ENCODE assay signal across 13 cellular contexts in the genomic region with DNA sequence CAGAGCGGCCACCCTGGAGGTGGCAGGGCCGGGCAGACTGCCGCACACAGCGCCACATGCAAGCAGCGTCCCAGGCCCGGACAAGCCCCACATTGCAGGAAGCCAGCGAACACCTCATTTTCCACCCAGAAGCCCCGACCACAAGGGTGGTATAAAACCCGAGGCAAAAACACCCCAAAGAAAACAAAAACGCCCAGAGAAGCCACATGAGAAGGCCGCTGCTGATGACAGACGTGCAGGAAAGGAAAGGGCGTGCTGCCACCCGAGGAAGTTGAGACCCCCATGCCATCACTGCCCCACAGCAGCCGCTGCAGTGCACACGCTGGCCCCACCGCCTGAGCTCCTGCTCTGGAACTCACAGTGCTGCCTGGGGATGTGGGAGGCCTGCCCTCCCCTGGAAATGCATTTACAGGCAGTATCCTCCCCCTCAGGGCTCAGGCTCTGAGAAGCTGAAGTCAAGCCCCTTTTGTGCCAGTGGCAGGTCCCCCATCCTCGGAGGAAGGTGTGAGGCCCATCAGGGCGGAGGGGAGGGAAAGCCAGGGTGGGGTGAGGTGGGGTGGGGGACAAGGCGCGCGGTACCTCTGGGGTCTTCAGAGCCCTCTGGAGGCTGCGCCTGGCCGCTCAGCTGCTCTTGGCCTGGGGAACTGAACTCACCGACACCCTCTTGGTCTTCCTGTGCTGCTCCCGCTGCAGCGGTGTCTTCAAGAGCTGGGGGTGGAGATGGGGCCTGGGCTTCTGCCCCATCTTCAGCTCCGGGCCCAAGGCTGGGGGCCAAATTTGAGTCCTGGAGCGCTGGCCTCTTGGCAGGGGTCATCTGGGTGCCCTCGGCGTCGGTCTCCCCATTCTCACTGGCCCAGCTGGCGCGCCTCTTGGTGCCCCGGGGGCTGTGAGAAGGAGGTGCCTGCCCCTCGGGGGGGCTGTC.
DNase-seq lines count a peak whose midpoint lies in the region; ATAC-seq and TF ChIP-seq lines count a peak whose summit lies in the region.
"Had no signal": no experiment of that assay in that cellular context is flagged by ENCODE, and none has a peak within 500 bp of the region (broad histone marks: within the 10 kb centered on the region; RNA-seq: fewer than 3 reads in every experiment).

No MANE protein-coding gene starts in this region.

- H3K9me3 Mint-ChIP-seq in activated naive CD4-positive, alpha-beta T cell treated with anti-CD3 and anti-CD28 coated beads, Interleukin-2, amount 10 ng/mL, durations not matched to agents 7 days and 5 days, result no peaks in the 10 kb centered on the region

- no peak for ATAC-seq in HG03442 (IDR thresholded peaks at IDR 0.05; ENCODE audit: unreplicated experiment)
- ATAC-seq: left lung had no signal

- H3K36me3 Mint-ChIP-seq in activated naive CD4-positive, alpha-beta T cell treated with anti-CD3 and anti-CD28 coated beads, Interleukin-2, amount 10 ng/mL, durations not matched to agents 7 days and 5 days, result peaks cover 65% of the 10 kb centered on the region

- H3K4me1 ChIP-seq in BLaER1, result peaks cover 48% of the 10 kb centered on the region
- H3K4me1 ChIP-seq in osteoblast (ENCODE audit: insufficient read depth, low read length), result no peaks in the 10 kb centered on the region
- no peaks in the 10 kb centered on the region for H3K4me1 ChIP-seq in PC-9 (replicated peaks; ENCODE audit: insufficient read depth)
- H3K4me1 ChIP-seq: transverse colon had no signal

- peaks cover 49% of the 10 kb centered on the region for H3K4me1 Mint-ChIP-seq in activated naive CD4-positive, alpha-beta T cell treated with anti-CD3 and anti-CD28 coated beads, Interleukin-2, amount 10 ng/mL, durations not matched to agents 7 days and 5 days

- 0 out of 2 replicates have a peak overlapping the region, but pooled peaks have one; percentile 13 for H3K27ac ChIP-seq in BLaER1
- H3K27ac ChIP-seq in osteoblast (ENCODE audit: low read depth, low read length), result no peak overlapping the region
- H3K27ac ChIP-seq in PC-9, result no peak overlapping the region
- H3K27ac ChIP-seq: left lung, transverse colon had no signal

- no peaks in the 10 kb centered on the region for H3K9me2 ChIP-seq in PC-9 (ENCODE audit: insufficient read depth)

- H3K9ac ChIP-seq in BLaER1, result no peak overlapping the region; the same call in 1 of the 2 replicates

- H3K79me2 ChIP-seq in osteoblast (ENCODE audit: insufficient read depth, low read length) (no peaks in the 10 kb centered on the region), PC-9 (ENCODE audit: low read depth) (no peaks in the 10 kb centered on the region)

- peak overlapping the region; percentile 55 for H3K4me2 ChIP-seq in BLaER1
- no peak overlapping the region for H3K4me2 ChIP-seq in osteoblast (ENCODE audit: insufficient read depth, low read length)
- H3K4me2 ChIP-seq in PC-9, result no peak overlapping the region

- peaks cover 20% of the 10 kb centered on the region for H3K9me3 ChIP-seq in BLaER1
- no peaks in the 10 kb centered on the region for H3K9me3 ChIP-seq in osteoblast (ENCODE audit: low read depth, low read length)
- H3K9me3 ChIP-seq in PC-9 (ENCODE audit: insufficient read depth, low read depth), result no peaks in the 10 kb centered on the region
- H3K9me3 ChIP-seq: left lung, transverse colon had no signal

- H2AFZ ChIP-seq in osteoblast (ENCODE audit: low read length), result no peak overlapping the region
- H2AFZ ChIP-seq in PC-9, result no peak overlapping the region

- peak overlapping the region; percentile 46 for H3K4me3 Mint-ChIP-seq in activated naive CD4-positive, alpha-beta T cell treated with anti-CD3 and anti-CD28 coated beads, Interleukin-2, amount 10 ng/mL, durations not matched to agents 7 days and 5 days
- H3K4me3 Mint-ChIP-seq: HFFc6 had no signal

- peak overlapping the region; percentile 94 for H3K27ac Mint-ChIP-seq in activated naive CD4-positive, alpha-beta T cell treated with anti-CD3 and anti-CD28 coated beads, Interleukin-2, amount 10 ng/mL, durations not matched to agents 7 days and 5 days
- H3K27ac Mint-ChIP-seq: HFFc6 had no signal

- DNase-seq in activated CD4-positive, alpha-beta T cell treated with anti-CD3 and anti-CD28 coated beads, Interleukin-2, amount 50 U/mL, for 4 hours, result peak; percentile 40 to 42
- DNase-seq in activated naive CD4-positive, alpha-beta T cell treated with anti-CD3 and anti-CD28 coated beads, Interleukin-2, amount 10 ng/mL, durations not matched to agents 7 days and 5 days, result peak; percentile 74
- DNase-seq in osteoblast (ENCODE audit: insufficient read length, low spot score, missing footprints) (peak; percentile 49), NCI-H82 treated with DMSO at 0.1 percent for 48 hours (lab: John Stamatoyannopoulos, UW; ENCODE audit: unreplicated experiment) (no peak), NCI-H1930 (lab: John Stamatoyannopoulos, UW) (no peak), PC-9 (no peak)
- DNase-seq: ACHN, HFFc6, left lung, NCI-H2171, transverse colon had no signal

- intact Hi-C loops in PC-9 (cut with micrococcal nuclease; ENCODE audit: unreplicated experiment), result loop anchor here (5.0 kb wide), 1 partner anchor 628 kb away; no protein-coding TSS in a partner anchor

- TF ChIP-seq CTCF in osteoblast (IDR thresholded peaks at IDR 0.05; ENCODE audit: extremely low read depth, low read depth, low read length), result no peak
- TF ChIP-seq CTCF in PC-9 (conservative IDR thresholded peaks at IDR 0.05), result no peak

- BruUV-seq in PC-9 (replicated peaks; lab: Mats Ljungman, UMichigan), result no TSS peak

- POLR2A ChIA-PET in PC-9 (lab: Charles Lee; ENCODE audit: unreplicated experiment), result no interaction called here

- peaks cover 100% of the 10 kb centered on the region for H3K36me3 ChIP-seq in BLaER1
- peaks cover 77% of the 10 kb centered on the region for H3K36me3 ChIP-seq in osteoblast (ENCODE audit: insufficient read depth, low read length)
- peaks cover 4% of the 10 kb centered on the region; the same call in 1 of the 2 replicates for H3K36me3 ChIP-seq in PC-9 (ENCODE audit: low read depth)

- H3K27me3 ChIP-seq in BLaER1, result no peaks in the 10 kb centered on the region
- no peaks in the 10 kb centered on the region for H3K27me3 ChIP-seq in osteoblast (ENCODE audit: insufficient read depth, low read length)
- no peaks in the 10 kb centered on the region for H3K27me3 ChIP-seq in PC-9 (ENCODE audit: insufficient read depth, low read depth)
- H3K27me3 ChIP-seq: left lung, transverse colon had no signal

- CTCF ChIA-PET in activated naive CD4-positive, alpha-beta T cell treated with anti-CD3 and anti-CD28 coated beads, Interleukin-2, amount 10 ng/mL, durations not matched to agents 7 days and 5 days (lab: Charles Lee), result no interaction called here
- CTCF ChIA-PET in PC-9 (lab: Charles Lee), result no interaction called here

- H3K4me3 ChIP-seq in BLaER1 (no peak overlapping the region), osteoblast (ENCODE audit: insufficient read depth, low read length) (no peak overlapping the region), PC-9 (no peak overlapping the region)
- H3K4me3 ChIP-seq: left lung, transverse colon had no signal

- H4K20me1 ChIP-seq in BLaER1 (peaks cover 23% of the 10 kb centered on the region), osteoblast (ENCODE audit: insufficient read depth, low read length) (no peaks in the 10 kb centered on the region), PC-9 (ENCODE audit: insufficient read depth) (no peaks in the 10 kb centered on the region; the same call in none of the 2 replicates)

- no peaks in the 10 kb centered on the region for H3K27me3 Mint-ChIP-seq in activated naive CD4-positive, alpha-beta T cell treated with anti-CD3 and anti-CD28 coated beads, Interleukin-2, amount 10 ng/mL, durations not matched to agents 7 days and 5 days

- H3F3A ChIP-seq in PC-9 (ENCODE audit: insufficient read depth, low read depth), result no peaks in the 10 kb centered on the region

Comparison
In these comparisons a context has a peak if more than half of its experiments do, and no peak if none do; other contexts are left out.
1. DNase-seq: peak in activated CD4-positive, alpha-beta T cell treated with anti-CD3 and anti-CD28 coated beads, Interleukin-2, amount 50 U/mL, for 4 hours (2 of 2), activated naive CD4-positive, alpha-beta T cell treated with anti-CD3 and anti-CD28 coated beads, Interleukin-2, amount 10 ng/mL, durations not matched to agents 7 days and 5 days (single experiment) and osteoblast (single experiment); none in NCI-H82 treated with DMSO at 0.1 percent for 48 hours (single experiment), NCI-H1930 (0 of 2) and PC-9 (0 of 2).